In genomic region chr11:84564867-84565184, GRCh38 we compare ENCODE assay signal across 14 cellular contexts.
"Had no signal": no experiment of that assay in that cellular context is flagged by ENCODE, and none has a peak within 500 bp of the region (broad histone marks: within the 10 kb centered on the region; RNA-seq: fewer than 3 reads in every experiment).

No MANE protein-coding gene starts in this region.

- H3K27ac Mint-ChIP-seq: activated naive CD4-positive, alpha-beta T cell treated with anti-CD3 and anti-CD28 coated beads, Interleukin-2, amount 50 U/mL, for 72 hours; endodermal cell; nephron progenitor cell; stimulated activated memory B cell treated with anti-CD40 and anti-IgM and Interleukin-4, amounts not matched to agents 10 μg/mL and 1 μg/mL and 100 μg/mL, for 72 hours had no signal

- H3K27me3 Mint-ChIP-seq: stimulated activated memory B cell treated with anti-CD40 and anti-IgM and Interleukin-4, amounts not matched to agents 10 μg/mL and 1 μg/mL and 100 μg/mL, for 72 hours had no signal

- H3K9me3 ChIP-seq: lower lobe of right lung, testis, upper lobe of left lung had no signal

- H3K4me1 ChIP-seq: foreskin keratinocyte, lower lobe of right lung, testis, upper lobe of left lung had no signal

- H3K4me3 Mint-ChIP-seq: endodermal cell; nephron progenitor cell; stimulated activated memory B cell treated with anti-CD40 and anti-IgM and Interleukin-4, amounts not matched to agents 10 μg/mL and 1 μg/mL and 100 μg/mL, for 72 hours had no signal

- H3K27ac ChIP-seq: foreskin keratinocyte, lower lobe of right lung, spleen, testis, upper lobe of left lung, WERI-Rb-1 had no signal

- ATAC-seq: stimulated activated memory B cell treated with anti-CD40 and anti-IgM and Interleukin-4, amounts not matched to agents 10 μg/mL and 1 μg/mL and 100 μg/mL, for 72 hours had no signal

- H3K36me3 ChIP-seq: lower lobe of right lung, spleen, upper lobe of left lung, WERI-Rb-1 had no signal

- H3K4me1 Mint-ChIP-seq: nephron progenitor cell; stimulated activated memory B cell treated with anti-CD40 and anti-IgM and Interleukin-4, amounts not matched to agents 10 μg/mL and 1 μg/mL and 100 μg/mL, for 72 hours had no signal

- H3K36me3 Mint-ChIP-seq: activated naive CD4-positive, alpha-beta T cell treated with anti-CD3 and anti-CD28 coated beads, Interleukin-2, amount 50 U/mL, for 72 hours; stimulated activated memory B cell treated with anti-CD40 and anti-IgM and Interleukin-4, amounts not matched to agents 10 μg/mL and 1 μg/mL and 100 μg/mL, for 72 hours had no signal

- H3K9me3 Mint-ChIP-seq: endodermal cell, nephron progenitor cell had no signal

- H3K4me3 ChIP-seq: lower lobe of right lung, spleen, testis, upper lobe of left lung had no signal

- H3K27me3 ChIP-seq: spleen, testis, upper lobe of left lung had no signal

- DNase-seq: activated CD4-positive, alpha-beta T cell treated with anti-CD3 and anti-CD28 coated beads for 1 hour; activated gamma-delta T cell treated with Interleukin-2 at 50 U/mL for 16 hours; lower lobe of right lung; occipital lobe; spleen; stimulated activated CD4-positive, alpha-beta T cell treated with anti-CD3 and anti-CD28 coated beads, Interleukin-4, amount 100 ng/mL, for 4 hours had no signal
